ENCODE assay signal across 24 cellular contexts in the genomic region with DNA sequence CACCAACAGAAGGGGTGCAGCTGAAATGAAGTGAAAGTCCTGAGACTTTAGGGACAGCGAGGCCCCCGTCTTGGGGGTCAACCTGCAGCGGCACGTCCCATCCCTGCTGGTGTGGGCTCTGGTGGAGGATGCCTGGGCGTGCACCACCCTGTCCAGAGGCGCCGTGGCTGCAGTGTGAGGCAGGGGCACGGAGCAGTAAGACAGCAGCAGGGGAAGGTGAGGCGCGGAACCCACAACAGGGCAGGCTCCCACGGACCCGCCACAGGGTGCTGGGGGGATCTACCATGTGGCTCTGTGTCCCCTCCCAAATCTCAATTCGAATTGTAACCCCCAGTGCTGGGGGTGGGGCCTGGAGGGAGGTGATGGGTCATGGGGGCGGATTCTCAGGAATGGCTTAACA.
"Had no signal": no experiment of that assay in that cellular context is flagged by ENCODE, and none has a peak within 500 bp of the region (broad histone marks: within the 10 kb centered on the region; RNA-seq: fewer than 3 reads in every experiment).

No MANE protein-coding gene starts in this region.

- ATAC-seq: gastrocnemius medialis, heart right ventricle, left cardiac atrium, left lung, left ventricle myocardium superior, lower lobe of right lung, mucosa of descending colon had no signal

- H3K4me1 ChIP-seq: esophagus squamous epithelium, gastrocnemius medialis, heart right ventricle, left lung, lower lobe of right lung had no signal

- H3K36me3 Mint-ChIP-seq: mesothelial cell of epicardium had no signal

- H3K36me3 ChIP-seq: esophagus squamous epithelium, gastrocnemius medialis, heart right ventricle, left lung had no signal

- H3K9me3 ChIP-seq: esophagus squamous epithelium, gastrocnemius medialis, heart right ventricle, left lung, lower lobe of right lung, mucosa of descending colon had no signal

- H3K27ac Mint-ChIP-seq: mesothelial cell of epicardium had no signal

- H3K4me1 Mint-ChIP-seq: mesothelial cell of epicardium had no signal

- H3K4me3 ChIP-seq: coronary artery, dorsolateral prefrontal cortex, esophagus squamous epithelium, gastrocnemius medialis, heart right ventricle, left lung, lower lobe of right lung, mucosa of descending colon had no signal

- DNase-seq: dermis blood vessel endothelial cell; dorsolateral prefrontal cortex; effector CD4-positive, alpha-beta T cell; effector memory CD4-positive, alpha-beta T cell; esophagus squamous epithelium; foreskin fibroblast; foreskin melanocyte; gastrocnemius medialis; glutamatergic neuron; head of caudate nucleus; heart right ventricle; hippocampal formation; left cardiac atrium; left lung; left ventricle myocardium superior; lower lobe of right lung; mesenchymal stem cell had no signal

- H3K27ac ChIP-seq: coronary artery, dorsolateral prefrontal cortex, esophagus squamous epithelium, gastrocnemius medialis, heart right ventricle, left lung, lower lobe of right lung had no signal

- H3K4me3 Mint-ChIP-seq: mesothelial cell of epicardium had no signal

- H3K27me3 ChIP-seq: left lung had no signal

- H3K9me3 Mint-ChIP-seq: mesothelial cell of epicardium had no signal

- FAIRE-seq: colon, endothelial cell of umbilical vein, islet of Langerhans, keratinocyte had no signal
